Comparison of ENCODE assay signal across 1 cellular context in genomic region chr2:171389325-171389724, GRCh38.
TF ChIP-seq lines count a peak whose summit lies in the region.

No MANE protein-coding gene starts in this region.

TF ChIP-seq in WTC11, 78 proteins besides CTCF, POLR2A, EP300 and RAD21 (continued from another document):
- TF ChIP-seq STAT6 (CRISPR knock-in tag; conservative IDR thresholded peaks at IDR 0.05; ENCODE audit: low read depth), result no peak
